Comparison of ENCODE assay signal across 19 cellular contexts in genomic region chr1:55444660-55445059, GRCh38.
DNase-seq lines count a peak whose midpoint lies in the region; ATAC-seq and TF ChIP-seq lines count a peak whose summit lies in the region.
"Had no signal": no experiment of that assay in that cellular context is flagged by ENCODE, and none has a peak within 500 bp of the region (broad histone marks: within the 10 kb centered on the region; RNA-seq: fewer than 3 reads in every experiment).

No MANE protein-coding gene starts in this region.

- WGBS in psoas muscle, 3 donors = 87 to 90% (median 88%) methylated on average over 1 of the region's 1 CpG

- H3K27me3 ChIP-seq in adipocyte (replicated peaks; ENCODE audit: control insufficient read depth, insufficient read depth, low read length) (no peaks in the 10 kb centered on the region), psoas muscle (ENCODE audit: insufficient read depth in 3 of 3, low read length in 2 of 3) (no peaks in the 10 kb centered on the region), H7 (ENCODE audit: control insufficient read depth, insufficient read depth, low read length) (no peaks in the 10 kb centered on the region)
- H3K27me3 ChIP-seq: breast epithelium, thyroid gland had no signal

- peak overlapping the region; percentile 81 for H3K9ac ChIP-seq in adipocyte (ENCODE audit: low read length)

- no peak for ATAC-seq in stimulated activated naive CD8-positive, alpha-beta T cell treated with anti-CD3 and anti-CD28 coated beads, Interleukin-15, amount 100 ng/mL, for 72 hours
- ATAC-seq in stimulated activated naive CD8-positive, alpha-beta T cell treated with anti-CD3 and anti-CD28 coated beads, Interleukin-15, Interleukin-2, amounts not matched to agents 100 U/mL and 50 U/mL, for 24 hours = no peak
- ATAC-seq in psoas muscle = no peak

- peak overlapping the region; percentile 72 to 82 for H3K27ac Mint-ChIP-seq in stimulated activated naive CD8-positive, alpha-beta T cell treated with anti-CD3 and anti-CD28 coated beads, Interleukin-15, amount 100 ng/mL, for 72 hours
- H3K27ac Mint-ChIP-seq: activated CD4-positive, alpha-beta T cell treated with anti-CD3 and anti-CD28 coated beads, Interleukin-2, amount 10 ng/mL, durations not matched to agents 7 days and 5 days; activated naive CD4-positive, alpha-beta T cell treated with anti-CD3 and anti-CD28 coated beads, Interleukin-2, amount 50 U/mL, for 24 hours had no signal

- H3K4me3 ChIP-seq in adipocyte (ENCODE audit: low read length) = no peak overlapping the region
- no peak overlapping the region for H3K4me3 ChIP-seq in psoas muscle
- no peak overlapping the region for H3K4me3 ChIP-seq in H7 (ENCODE audit: insufficient read depth, low read depth, low read length)
- H3K4me3 ChIP-seq: breast epithelium, thyroid gland had no signal

- H3K27ac ChIP-seq in psoas muscle = peak overlapping the region; percentile 65

- no peak for DNase-seq in stimulated activated naive CD8-positive, alpha-beta T cell treated with anti-CD3 and anti-CD28 coated beads, Interleukin-15, amount 100 ng/mL, for 72 hours
- DNase-seq in stimulated activated naive CD8-positive, alpha-beta T cell treated with anti-CD3 and anti-CD28 coated beads, Interleukin-15, Interleukin-2, amounts not matched to agents 100 U/mL and 50 U/mL, for 24 hours = no peak
- no peak for DNase-seq in adipocyte (ENCODE audit: low read depth)
- no peak for DNase-seq in psoas muscle
- DNase-seq in NCI-H1694 treated with DMSO at 0.1 percent for 48 hours (lab: John Stamatoyannopoulos, UW) = no peak
- DNase-seq in DMS114 treated with DMSO at 0.1 percent for 48 hours (lab: John Stamatoyannopoulos, UW; ENCODE audit: unreplicated experiment) = no peak
- DNase-seq in cerebellar nuclear complex (lab: John Stamatoyannopoulos, UW) = no peak
- no peak for DNase-seq in H7
- DNase-seq: activated T-cell treated with anti-CD3 and anti-CD28 coated beads for 4 hours; islet precursor cell; MM.1S; NCI-H1930; NCI-H69; stimulated activated CD4-positive, alpha-beta T cell treated with anti-CD3 and anti-CD28 coated beads, Interleukin-2, amount 100 ng/mL, for 24 hours; T1000; thyroid gland had no signal

- H3K4me1 Mint-ChIP-seq in stimulated activated naive CD8-positive, alpha-beta T cell treated with anti-CD3 and anti-CD28 coated beads, Interleukin-15, amount 100 ng/mL, for 72 hours = peaks cover 17% of the 10 kb centered on the region
- H3K4me1 Mint-ChIP-seq: activated naive CD4-positive, alpha-beta T cell treated with anti-CD3 and anti-CD28 coated beads, Interleukin-2, amount 50 U/mL, for 24 hours had no signal

- no peak for TF ChIP-seq CTCF in psoas muscle (IDR thresholded peaks at IDR 0.05)

- H3K9me3 ChIP-seq in adipocyte (ENCODE audit: control insufficient read depth, low read length) = no peaks in the 10 kb centered on the region
- no peaks in the 10 kb centered on the region for H3K9me3 ChIP-seq in psoas muscle
- H3K9me3 ChIP-seq: breast epithelium, thyroid gland had no signal

- H3K4me3 Mint-ChIP-seq in stimulated activated naive CD8-positive, alpha-beta T cell treated with anti-CD3 and anti-CD28 coated beads, Interleukin-15, amount 100 ng/mL, for 72 hours = no peak overlapping the region
- H3K4me3 Mint-ChIP-seq: activated CD4-positive, alpha-beta T cell treated with anti-CD3 and anti-CD28 coated beads, Interleukin-2, amount 10 ng/mL, durations not matched to agents 7 days and 5 days; activated naive CD4-positive, alpha-beta T cell treated with anti-CD3 and anti-CD28 coated beads, Interleukin-2, amount 50 U/mL, for 24 hours had no signal

- peaks cover 45% of the 10 kb centered on the region for H3K4me1 ChIP-seq in adipocyte (ENCODE audit: control insufficient read depth, insufficient read depth, low read length)
- H3K4me1 ChIP-seq in psoas muscle = peaks cover 6% of the 10 kb centered on the region
- H3K4me1 ChIP-seq: breast epithelium had no signal

- peaks cover 0 to 7% of the 10 kb centered on the region in 2 donors for H3K9me3 Mint-ChIP-seq in stimulated activated naive CD8-positive, alpha-beta T cell treated with anti-CD3 and anti-CD28 coated beads, Interleukin-15, amount 100 ng/mL, for 72 hours
- H3K9me3 Mint-ChIP-seq: activated CD4-positive, alpha-beta T cell treated with anti-CD3 and anti-CD28 coated beads, Interleukin-2, amount 10 ng/mL, durations not matched to agents 7 days and 5 days; activated naive CD4-positive, alpha-beta T cell treated with anti-CD3 and anti-CD28 coated beads, Interleukin-2, amount 50 U/mL, for 24 hours had no signal

- H3K36me3 ChIP-seq in adipocyte (ENCODE audit: control insufficient read depth, insufficient read depth, low read length, severe bottlenecking) (no peaks in the 10 kb centered on the region), psoas muscle (ENCODE audit: insufficient read depth in 1 of 2, low read depth in 1 of 2) (no peaks in the 10 kb centered on the region), H7 (replicated peaks; ENCODE audit: control insufficient read depth, insufficient read depth, low read length) (no peaks in the 10 kb centered on the region)
- H3K36me3 ChIP-seq: breast epithelium, thyroid gland had no signal

- peaks cover 22% of the 10 kb centered on the region for H3K27me3 Mint-ChIP-seq in stimulated activated naive CD8-positive, alpha-beta T cell treated with anti-CD3 and anti-CD28 coated beads, Interleukin-15, amount 100 ng/mL, for 72 hours

- intact Hi-C loops in psoas muscle (cut with DNase I) = no loop called here
